Comparison of ENCODE assay signal across 12 cellular contexts in the genomic region with DNA sequence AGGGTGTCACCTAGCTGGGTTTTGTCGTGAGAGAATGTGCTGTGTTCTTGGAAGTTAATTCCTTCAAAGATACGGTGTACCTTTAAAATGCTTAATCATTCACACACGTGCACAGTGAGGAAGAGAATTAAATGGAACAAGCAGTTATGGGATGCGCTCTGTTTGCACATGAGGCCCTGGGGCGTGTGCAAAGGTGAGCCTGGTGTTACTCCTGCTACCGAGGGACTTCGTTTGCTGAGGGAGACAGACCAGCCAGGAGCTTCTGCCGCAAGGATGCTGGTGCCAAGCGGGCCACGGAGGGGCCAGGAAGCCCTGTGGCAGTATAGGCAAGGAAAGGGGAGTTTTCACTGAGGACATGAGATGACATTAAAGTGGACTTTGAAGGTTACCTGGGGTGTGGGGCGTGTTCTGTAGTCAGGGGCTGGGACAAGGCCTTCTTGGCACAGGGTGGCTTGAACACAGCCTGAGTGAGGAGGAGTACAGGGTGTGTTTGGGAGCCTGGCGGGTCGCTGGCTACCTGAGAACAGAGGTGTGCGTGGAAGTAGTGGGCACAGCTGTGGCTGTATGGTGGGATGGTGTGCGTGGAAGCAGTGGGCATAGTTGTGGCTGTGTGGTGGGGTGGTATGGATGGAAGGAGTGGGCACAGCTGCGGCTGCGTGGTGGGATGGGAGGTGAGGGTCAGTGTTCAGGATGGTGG. TPM values are rescaled to one million over a fixed set of nuclear protein-coding genes. Genes with fewer than 3 reads are reported as not detected.
A peak's percentile ranks its signal among the peaks of the same experiment; 100 is the strongest.
DNase-seq lines count a peak whose midpoint lies in the region; ATAC-seq and TF ChIP-seq lines count a peak whose summit lies in the region.
"Had no signal": no experiment of that assay in that cellular context is flagged by ENCODE, and none has a peak within 500 bp of the region (broad histone marks: within the 10 kb centered on the region; RNA-seq: fewer than 3 reads in every experiment).

No MANE protein-coding gene starts in this region.

- no peak for TF ChIP-seq POLR2A in suprapubic skin (IDR thresholded peaks at IDR 0.05)

- H3K4me3 Mint-ChIP-seq in activated CD8-positive, alpha-beta T cell treated with anti-CD3 and anti-CD28 coated beads for 36 hours: peak overlapping the region; percentile 69
- peak overlapping the region; percentile 5 to 58 (median 28) for H3K4me3 Mint-ChIP-seq in immature natural killer cell

- peaks cover 60% of the 10 kb centered on the region for H3K4me1 Mint-ChIP-seq in activated CD8-positive, alpha-beta T cell treated with anti-CD3 and anti-CD28 coated beads for 36 hours (ENCODE audit: low read depth)
- peaks cover 64 to 83% of the 10 kb centered on the region in 2 donors for H3K4me1 Mint-ChIP-seq in immature natural killer cell

- DNase-seq in cardiac septum (ENCODE audit: low spot score): peak; percentile 60
- DNase-seq in Right ventricle myocardium inferior (ENCODE audit: missing footprints): no peak
- DNase-seq in activated CD8-positive, alpha-beta T cell treated with anti-CD3 and anti-CD28 coated beads for 36 hours: no peak
- no peak for DNase-seq in immature natural killer cell
- peak in 1 of 2 donors; percentile 52 for DNase-seq in suprapubic skin (ENCODE audit: low spot score in 2 of 2)
- DNase-seq in germinal center (ENCODE audit: low spot score): no peak
- DNase-seq in GDM1 (lab: John Stamatoyannopoulos, UW): no peak
- DNase-seq in A172 (ENCODE audit: low spot score): no peak
- DNase-seq: GOT3, NCI-H1105, retina, SIG-M5 had no signal

- H3K36me3 Mint-ChIP-seq in activated CD8-positive, alpha-beta T cell treated with anti-CD3 and anti-CD28 coated beads for 36 hours (ENCODE audit: low read depth): peaks cover 26% of the 10 kb centered on the region
- no peaks in the 10 kb centered on the region for H3K36me3 Mint-ChIP-seq in immature natural killer cell

- no peaks in the 10 kb centered on the region for H3K27me3 ChIP-seq in suprapubic skin

- H3K9me3 Mint-ChIP-seq in activated CD8-positive, alpha-beta T cell treated with anti-CD3 and anti-CD28 coated beads for 36 hours: no peaks in the 10 kb centered on the region
- no peaks in the 10 kb centered on the region for H3K9me3 Mint-ChIP-seq in immature natural killer cell

- no peak for TF ChIP-seq EP300 in suprapubic skin (IDR thresholded peaks at IDR 0.05)

- H3K36me3 ChIP-seq in suprapubic skin: no peaks in the 10 kb centered on the region

- intact Hi-C loops in cardiac septum (cut with DNase I): no loop called here
- intact Hi-C loops in Right ventricle myocardium inferior (cut with DNase I): no loop called here
- intact Hi-C loops in activated CD8-positive, alpha-beta T cell treated with anti-CD3 and anti-CD28 coated beads for 36 hours (cut with micrococcal nuclease): no loop called here

- POLR2A ChIA-PET in activated CD8-positive, alpha-beta T cell treated with anti-CD3 and anti-CD28 coated beads for 36 hours (lab: Charles Lee): interaction anchor here (4.4 kb wide), 1 partner anchor 13 kb away, joined by 29 read pairs; the partner anchor contains the start of gene TBC1D22A

- TF ChIP-seq CTCF in activated CD8-positive, alpha-beta T cell treated with anti-CD3 and anti-CD28 coated beads for 36 hours (IDR thresholded peaks at IDR 0.05): no peak
- no peak for TF ChIP-seq CTCF in suprapubic skin (IDR thresholded peaks at IDR 0.05)

- no peaks in the 10 kb centered on the region for H3K27me3 Mint-ChIP-seq in activated CD8-positive, alpha-beta T cell treated with anti-CD3 and anti-CD28 coated beads for 36 hours
- H3K27me3 Mint-ChIP-seq in immature natural killer cell (ENCODE audit: low read depth in 3 of 3): peaks cover 0 to 2% (median 0%) of the 10 kb centered on the region in 3 donors

- WGBS in suprapubic skin: 63% methylated on average over 16 of the region's 17 CpGs

- no peaks in the 10 kb centered on the region for H3K9me3 ChIP-seq in suprapubic skin

- no peak overlapping the region for H3K4me3 ChIP-seq in suprapubic skin

- peak overlapping the region; percentile 60 for H3K27ac Mint-ChIP-seq in activated CD8-positive, alpha-beta T cell treated with anti-CD3 and anti-CD28 coated beads for 36 hours
- peak overlapping the region; percentile 57 to 90 (median 86) for H3K27ac Mint-ChIP-seq in immature natural killer cell

- peak overlapping the region; percentile 43 for H3K27ac ChIP-seq in suprapubic skin

- CTCF ChIA-PET in activated CD8-positive, alpha-beta T cell treated with anti-CD3 and anti-CD28 coated beads for 36 hours (lab: Charles Lee): interaction anchor here (0.9 to 4.0 kb wide), 7 partner anchors 11 to 27 kb away, joined by 3 to 22 read pairs (median 5); partner anchors contain the start of gene TBC1D22A

- H3K4me1 ChIP-seq in suprapubic skin: peaks cover 48% of the 10 kb centered on the region

- ATAC-seq in Right ventricle myocardium inferior: no peak
- no peak for ATAC-seq in activated CD8-positive, alpha-beta T cell treated with anti-CD3 and anti-CD28 coated beads for 36 hours

RNA-seq across cellular contexts. Expression of gene TBC1D22A, which starts 13.5 kb away (rescaled TPM):
- 20.1 TPM for total RNA-seq in cardiac septum
- total RNA-seq in Right ventricle myocardium inferior: 14.6 TPM
- total RNA-seq in activated CD8-positive, alpha-beta T cell treated with anti-CD3 and anti-CD28 coated beads for 36 hours: 10 to 100 TPM; 41.0 to 42.8 TPM
- 10 to 100 TPM; 20.6 to 28.0 (median 24.0) TPM for polyA plus RNA-seq in immature natural killer cell
- total RNA-seq in suprapubic skin: 10 to 100 TPM; 24.8 to 43.2 (median 35.4) TPM
- 7.3 and 7.9 TPM in 2 replicates for total RNA-seq in A172 (2014; rRNA removed; shearing (Covaris generic))

RNA-seq across cellular contexts. Expression of gene CERK, which starts 37.9 kb away (rescaled TPM):
- total RNA-seq in cardiac septum: 60.0 TPM
- 71.6 TPM for total RNA-seq in Right ventricle myocardium inferior
- total RNA-seq in activated CD8-positive, alpha-beta T cell treated with anti-CD3 and anti-CD28 coated beads for 36 hours: 10 to 100 TPM; 38.4 to 41.8 TPM
- polyA plus RNA-seq in immature natural killer cell: 10 to 100 TPM; 31.1 to 59.4 (median 38.9) TPM
- total RNA-seq in suprapubic skin: 10 to 100 TPM; 19.2 to 46.2 (median 36.6) TPM
- 33.8 and 34.9 TPM in 2 replicates for total RNA-seq in A172 (2014; rRNA removed; shearing (Covaris generic))
